In the genomic region with DNA sequence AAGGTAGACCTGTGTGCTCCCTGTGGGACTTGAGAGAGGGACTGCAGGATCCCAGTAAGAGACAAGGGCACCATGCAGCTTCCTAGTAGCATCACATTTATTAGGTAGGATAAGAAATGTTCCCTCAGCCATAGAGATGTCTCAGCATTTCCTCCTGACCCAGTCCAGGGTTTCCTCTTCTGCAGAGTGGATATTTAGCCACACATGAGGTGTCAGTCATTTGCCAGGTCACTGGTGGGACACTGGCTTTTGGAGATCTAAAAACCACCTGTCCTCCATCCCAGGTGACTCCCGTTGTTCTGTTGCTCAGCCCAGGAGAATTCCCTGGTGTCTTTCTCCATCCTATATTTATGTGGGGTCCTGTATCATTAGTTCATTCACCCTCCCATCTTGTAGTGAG, we compare ENCODE assay signal across 11 cellular contexts.
DNase-seq lines count a peak whose midpoint lies in the region; ATAC-seq and TF ChIP-seq lines count a peak whose summit lies in the region.
"Had no signal": no experiment of that assay in that cellular context is flagged by ENCODE, and none has a peak within 500 bp of the region (broad histone marks: within the 10 kb centered on the region; RNA-seq: fewer than 3 reads in every experiment).

No MANE protein-coding gene starts in this region.

- 63% methylated on average over 1 of the region's 1 CpG for WGBS in right cardiac atrium
- WGBS in trophoblast cell (ENCODE audit: extremely low coverage, insufficient coverage, insufficient read length) = no CpG with 5 or more reads among the region's 1 CpG

- peak overlapping the region; percentile 6 for H3K4me3 Mint-ChIP-seq in natural killer cell
- H3K4me3 Mint-ChIP-seq in natural killer cell treated with Interleukin-12 subunit alpha and Interleukin-12 subunit beta and Interleukin-15 and Interleukin-18, amount 100 ng/mL, for 72 hours = no peak overlapping the region

- H3K9me3 ChIP-seq in right cardiac atrium (ENCODE audit: control insufficient read depth, low read length) (no peaks in the 10 kb centered on the region), trophoblast cell (ENCODE audit: insufficient read depth, low read depth, low read length) (peaks cover 2% of the 10 kb centered on the region)

- H3K4me1 ChIP-seq in right cardiac atrium (ENCODE audit: control insufficient read depth, insufficient read depth, low read length) (peaks cover 71% of the 10 kb centered on the region), trophoblast cell (ENCODE audit: control insufficient read depth in 1 of 2, insufficient read depth in 2 of 2, low read length in 2 of 2) (peaks cover 4 to 14% of the 10 kb centered on the region in 2 experiments)

- H2BK5ac ChIP-seq in trophoblast cell (ENCODE audit: low read depth, low read length, poor library complexity) = no peak overlapping the region

- ATAC-seq in natural killer cell (no peak), right cardiac atrium (peak in 1 of 2 donors; percentile 1)
- no peak for ATAC-seq in natural killer cell treated with Interleukin-12 subunit alpha and Interleukin-12 subunit beta and Interleukin-15 and Interleukin-18, amount 100 ng/mL, for 72 hours

- H3K27ac Mint-ChIP-seq in natural killer cell = peak overlapping the region; percentile 85 to 87
- peak overlapping the region in 1 of 2 donors; percentile 83 for H3K27ac Mint-ChIP-seq in natural killer cell treated with Interleukin-12 subunit alpha and Interleukin-12 subunit beta and Interleukin-15 and Interleukin-18, amount 100 ng/mL, for 72 hours

- no peaks in the 10 kb centered on the region for H3K27me3 Mint-ChIP-seq in natural killer cell (ENCODE audit: low read depth in 2 of 2)
- no peaks in the 10 kb centered on the region for H3K27me3 Mint-ChIP-seq in natural killer cell treated with Interleukin-12 subunit alpha and Interleukin-12 subunit beta and Interleukin-15 and Interleukin-18, amount 100 ng/mL, for 72 hours

- peak overlapping the region; percentile 100 for H3K27ac ChIP-seq in right cardiac atrium (ENCODE audit: low read length)
- no peak overlapping the region for H3K27ac ChIP-seq in trophoblast cell (ENCODE audit: low read depth, low read length)
- H3K27ac ChIP-seq: brain microvascular endothelial cell had no signal

- no peaks in the 10 kb centered on the region for H3K36me3 Mint-ChIP-seq in natural killer cell
- H3K36me3 Mint-ChIP-seq in natural killer cell treated with Interleukin-12 subunit alpha and Interleukin-12 subunit beta and Interleukin-15 and Interleukin-18, amount 100 ng/mL, for 72 hours = no peaks in the 10 kb centered on the region

- H3K4me3 ChIP-seq in right cardiac atrium (ENCODE audit: low read length) = no peak overlapping the region
- no peak overlapping the region for H3K4me3 ChIP-seq in trophoblast cell (ENCODE audit: low read depth, low read length)

- H3K4me1 Mint-ChIP-seq in natural killer cell = peaks cover 93 to 95% of the 10 kb centered on the region in 2 donors
- H3K4me1 Mint-ChIP-seq in natural killer cell treated with Interleukin-12 subunit alpha and Interleukin-12 subunit beta and Interleukin-15 and Interleukin-18, amount 100 ng/mL, for 72 hours (ENCODE audit: low read depth in 2 of 2) = peaks cover 50 to 87% of the 10 kb centered on the region in 2 donors

- no peak overlapping the region for H4K91ac ChIP-seq in trophoblast cell (ENCODE audit: low read depth, low read length)

- H3K27me3 ChIP-seq in right cardiac atrium (ENCODE audit: control insufficient read depth, insufficient read depth) = no peaks in the 10 kb centered on the region
- no peaks in the 10 kb centered on the region for H3K27me3 ChIP-seq in trophoblast cell (ENCODE audit: insufficient read depth, low read length)

- intact Hi-C loops in natural killer cell (cut with micrococcal nuclease) (no loop called here), right cardiac atrium (cut with DNase I) (loop anchor here in 1 of 4 donors (5.0 kb wide), 1 partner anchor 116 kb away; no protein-coding TSS in a partner anchor)

- H2AK5ac ChIP-seq in trophoblast cell (ENCODE audit: low read length) = no peak overlapping the region

- no peak overlapping the region for H3K14ac ChIP-seq in trophoblast cell (ENCODE audit: low read length)

- no peak overlapping the region for H2AFZ ChIP-seq in trophoblast cell (ENCODE audit: insufficient read depth, low read length, poor library complexity)

- no peak overlapping the region for H3K23ac ChIP-seq in trophoblast cell (ENCODE audit: low read length)

- H2BK12ac ChIP-seq in trophoblast cell (ENCODE audit: low read length) = no peak overlapping the region

- H3K4ac ChIP-seq in trophoblast cell (ENCODE audit: low read depth, low read length) = no peak overlapping the region

- H3K36me3 ChIP-seq in trophoblast cell (ENCODE audit: control insufficient read depth in 1 of 2, insufficient read depth in 2 of 2, low read length in 2 of 2) = no peaks in the 10 kb centered on the region
- H3K36me3 ChIP-seq: brain microvascular endothelial cell had no signal

- no peaks in the 10 kb centered on the region for H3K79me1 ChIP-seq in trophoblast cell (ENCODE audit: low read length)

- no peak overlapping the region for H4K12ac ChIP-seq in trophoblast cell (ENCODE audit: low read depth, low read length)

- H3K18ac ChIP-seq in trophoblast cell (ENCODE audit: low read length) = no peak overlapping the region

- no peaks in the 10 kb centered on the region for H3K79me2 ChIP-seq in trophoblast cell (ENCODE audit: control insufficient read depth, insufficient read depth, low read length, poor library complexity)

- H2BK120ac ChIP-seq in trophoblast cell (ENCODE audit: insufficient read depth, low read length, poor library complexity) = no peak overlapping the region

- no peaks in the 10 kb centered on the region for H3K9me3 Mint-ChIP-seq in natural killer cell
- H3K9me3 Mint-ChIP-seq in natural killer cell treated with Interleukin-12 subunit alpha and Interleukin-12 subunit beta and Interleukin-15 and Interleukin-18, amount 100 ng/mL, for 72 hours = no peaks in the 10 kb centered on the region

- TF ChIP-seq CTCF in natural killer cell (IDR thresholded peaks at IDR 0.05) = no peak

- no peak overlapping the region for H4K8ac ChIP-seq in trophoblast cell (ENCODE audit: low read depth, low read length)

- no peak overlapping the region for H3K4me2 ChIP-seq in trophoblast cell (ENCODE audit: low read length)

- no peak overlapping the region for H3K9ac ChIP-seq in trophoblast cell (ENCODE audit: low read length)

- DNase-seq in natural killer cell = no peak
- no peak for DNase-seq in natural killer cell treated with Interleukin-12 subunit alpha and Interleukin-12 subunit beta and Interleukin-15 and Interleukin-18, amount 100 ng/mL, for 72 hours (ENCODE audit: low spot score)
- no peak for DNase-seq in right cardiac atrium
- DNase-seq in retina = peak; percentile 9
- DNase-seq in trophoblast cell = no peak
- DNase-seq in T-helper 2 cell = no peak
- DNase-seq in GM19240 (ENCODE audit: insufficient read length, low spot score) = no peak
- DNase-seq in NCI-H748 (lab: John Stamatoyannopoulos, UW; ENCODE audit: unreplicated experiment) = no peak
- DNase-seq: GOT3, T1000 had no signal
